ENCODE assay signal across 28 cellular contexts in genomic region chr1:168737446-168737845, GRCh38. TPM values are rescaled to one million over a fixed set of nuclear protein-coding genes. Genes with fewer than 3 reads are reported as not detected.
A peak's percentile ranks its signal among the peaks of the same experiment; 100 is the strongest.
DNase-seq lines count a peak whose midpoint lies in the region; ATAC-seq and TF ChIP-seq lines count a peak whose summit lies in the region.
"Had no signal": no experiment of that assay in that cellular context is flagged by ENCODE, and none has a peak within 500 bp of the region (broad histone marks: within the 10 kb centered on the region; RNA-seq: fewer than 3 reads in every experiment).

No MANE protein-coding gene starts in this region.

- H3K4me3 ChIP-seq in smooth muscle cell (no peak overlapping the region), tibial artery (no peak overlapping the region)
- H3K4me3 ChIP-seq: breast epithelium, esophagus muscularis mucosa, hepatocyte, MG63, suprapubic skin, uterus had no signal

- no peaks in the 10 kb centered on the region for H3K9me3 ChIP-seq in smooth muscle cell (replicated peaks; ENCODE audit: low read depth)
- H3K9me3 ChIP-seq in tibial artery = no peaks in the 10 kb centered on the region
- H3K9me3 ChIP-seq: breast epithelium, esophagus muscularis mucosa, suprapubic skin, uterus had no signal

- intact Hi-C loops in tibial artery (cut with DNase I; ENCODE audit: low total_unique reads) = no loop called here

- no peaks in the 10 kb centered on the region for H3K36me3 ChIP-seq in smooth muscle cell (ENCODE audit: low read depth)
- H3K36me3 ChIP-seq in tibial artery = no peaks in the 10 kb centered on the region
- H3K36me3 ChIP-seq: breast epithelium, esophagus muscularis mucosa, MG63, suprapubic skin, uterus had no signal

- no peaks in the 10 kb centered on the region for H4K20me1 ChIP-seq in smooth muscle cell (ENCODE audit: low read depth)

- H3K4me2 ChIP-seq in smooth muscle cell = peak overlapping the region; percentile 56
- H3K4me2 ChIP-seq: hepatocyte had no signal

- TF ChIP-seq CTCF in smooth muscle cell (IDR thresholded peaks at IDR 0.05; ENCODE audit: borderline replicate concordance, insufficient read depth, poor library complexity, severe bottlenecking) (no peak), tibial artery (IDR thresholded peaks at IDR 0.05) (no peak)

- peak; percentile 19 for DNase-seq in NCI-H82 (lab: John Stamatoyannopoulos, UW)
- DNase-seq in NCI-H82 treated with DMSO at 0.1 percent for 48 hours (lab: John Stamatoyannopoulos, UW; ENCODE audit: unreplicated experiment) = no peak
- peak; percentile 34 for DNase-seq in middle frontal gyrus (ENCODE audit: extremely low spot score, low spot score)
- no peak for DNase-seq in smooth muscle cell (lab: John Stamatoyannopoulos, UW; ENCODE audit: unreplicated experiment)
- DNase-seq in tibial artery = no peak
- no peak for DNase-seq in amniotic stem cell (lab: John Stamatoyannopoulos, UW)
- DNase-seq: activated CD4-positive, alpha-beta T cell treated with anti-CD3 and anti-CD28 coated beads for 36 hours; activated T-cell treated with anti-CD3 and anti-CD28 coated beads, Interleukin-2, amount 50 U/mL, for 48 hours; Calu3; DND-41; foreskin keratinocyte; KBM-7; MG63; naive B cell; NCI-H2029; NCI-H748 treated with DMSO at 0.1 percent for 48 hours; stimulated activated CD4-positive, alpha-beta T cell treated with anti-CD3 and anti-CD28 coated beads, Interleukin-12 subunit alpha, Interleukin-12 subunit beta, amount 100 ng/mL, for 4 hours; stimulated activated CD4-positive, alpha-beta T cell treated with anti-CD3 and anti-CD28 coated beads, Interleukin-4, amount 100 ng/mL, for 1 hour; uterus had no signal

- H3K27me3 ChIP-seq in smooth muscle cell (ENCODE audit: low read depth) = no peaks in the 10 kb centered on the region
- H3K27me3 ChIP-seq in tibial artery = no peaks in the 10 kb centered on the region
- H3K27me3 ChIP-seq: breast epithelium, esophagus muscularis mucosa, foreskin keratinocyte, hepatocyte, MG63, suprapubic skin, uterus had no signal

- H3K79me2 ChIP-seq in smooth muscle cell (ENCODE audit: low read depth) = no peaks in the 10 kb centered on the region
- H3K79me2 ChIP-seq: hepatocyte had no signal

- H3K27ac ChIP-seq in cingulate gyrus (ENCODE audit: low read depth, low read length) = peak overlapping the region; percentile 43
- H3K27ac ChIP-seq in smooth muscle cell (ENCODE audit: low read depth) = no peak overlapping the region
- H3K27ac ChIP-seq in tibial artery = no peak overlapping the region
- H3K27ac ChIP-seq: 22Rv1, breast epithelium, foreskin keratinocyte, hepatocyte, RWPE1, suprapubic skin, uterus had no signal

- WGBS in smooth muscle cell (ENCODE audit: low lambda C conversion rate) = 42% methylated on average over 4 of the region's 4 CpGs

- H3K4me1 ChIP-seq in smooth muscle cell (ENCODE audit: low read depth) (no peaks in the 10 kb centered on the region), tibial artery (no peaks in the 10 kb centered on the region)
- H3K4me1 ChIP-seq: breast epithelium, foreskin keratinocyte, suprapubic skin, uterus had no signal

- H3K9ac ChIP-seq in smooth muscle cell (ENCODE audit: low read depth) = no peak overlapping the region

- ATAC-seq in HG02678 (IDR thresholded peaks at IDR 0.05; ENCODE audit: unreplicated experiment) = no peak
- ATAC-seq: activated CD4-positive, alpha-beta T cell treated with anti-CD3 and anti-CD28 coated beads for 36 hours; foreskin keratinocyte had no signal

- H3F3A ChIP-seq in smooth muscle cell (ENCODE audit: low read depth) = peaks cover 4% of the 10 kb centered on the region

- no peak overlapping the region for H2AFZ ChIP-seq in smooth muscle cell (ENCODE audit: low read depth)
- H2AFZ ChIP-seq: hepatocyte had no signal

RNA-seq across cellular contexts. Expression of gene DPT, which starts 8.4 kb away (rescaled TPM):
- 3.1 and 7.7 TPM in 2 replicates for total RNA-seq in smooth muscle cell
- polyA plus RNA-seq in smooth muscle cell = 13.1 and 13.4 TPM in 2 replicates
- total RNA-seq: activated CD4-positive, alpha-beta T cell treated with anti-CD3 and anti-CD28 coated beads for 36 hours; Calu3; foreskin keratinocyte; T-helper 2 cell treated with Interferon-gamma antibody and Interleukin-4, amounts not matched to agents 100 ng/mL and 5 ng/mL, for 36 hours had no signal
- polyA plus RNA-seq: foreskin keratinocyte had no signal

Comparison
In these comparisons a context has a peak if more than half of its experiments do, and no peak if none do; other contexts are left out.
1. DNase-seq: peak in NCI-H82 (single experiment) and middle frontal gyrus (single experiment); none in NCI-H82 treated with DMSO at 0.1 percent for 48 hours (single experiment), smooth muscle cell (single experiment), tibial artery (0 of 2) and amniotic stem cell (single experiment).